Comparison of ENCODE assay signal across 8 cellular contexts in the genomic region with DNA sequence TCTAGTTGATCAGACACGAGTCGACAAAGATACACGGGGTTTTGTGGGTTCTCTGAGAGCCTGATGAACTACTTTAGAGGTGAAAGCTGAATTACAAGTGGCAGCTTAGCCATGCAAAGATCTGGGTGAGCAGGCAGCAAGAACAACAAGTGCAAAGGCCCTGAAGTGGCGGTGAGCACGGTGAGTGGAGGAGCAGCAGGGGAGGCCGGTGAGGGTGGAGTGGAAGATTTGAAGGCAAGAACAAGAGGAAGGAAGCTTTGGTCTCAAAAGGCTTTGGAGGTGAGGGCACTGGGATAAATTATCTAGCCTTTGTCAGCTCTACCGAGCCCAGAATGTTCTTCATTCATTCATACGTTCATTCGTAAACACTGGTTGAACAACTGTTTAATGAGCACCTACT. TPM values are rescaled to one million over a fixed set of nuclear protein-coding genes. Genes with fewer than 3 reads are reported as not detected.
DNase-seq lines count a peak whose midpoint lies in the region; ATAC-seq and TF ChIP-seq lines count a peak whose summit lies in the region.

No MANE protein-coding gene starts in this region.

- DNase-seq in PC-3: no peak
- no peak for DNase-seq in endothelial cell (ENCODE audit: low spot score)
- peak; percentile 11 for DNase-seq in osteoblast (ENCODE audit: insufficient read length, low spot score, missing footprints)
- DNase-seq in anterior cingulate cortex (lab: John Stamatoyannopoulos, UW): no peak
- DNase-seq in retina: no peak

- peak overlapping the region; percentile 98 for H3K4me3 Mint-ChIP-seq in endothelial cell (ENCODE audit: unreplicated experiment)

- intact Hi-C loops in PC-3 (cut with micrococcal nuclease): loop anchor here (1.0 kb wide), 1 partner anchor 90 kb away; no protein-coding TSS in a partner anchor

- no peak for ATAC-seq in PC-3
- ATAC-seq in GM18873 (IDR thresholded peaks at IDR 0.05; ENCODE audit: low FRiP score, unreplicated experiment): no peak
- ATAC-seq in activated CD4-positive, CD25-positive, alpha-beta regulatory T cell treated with anti-CD3 and anti-CD28 coated beads, Interleukin-2, amount 50 U/mL, for 24 hours: no peak

- H3K9ac ChIP-seq in PC-3 (ENCODE audit: low read length): peak overlapping the region; percentile 93

- H3K27ac Mint-ChIP-seq in endothelial cell (ENCODE audit: unreplicated experiment): peak overlapping the region; percentile 99

- H3K79me2 ChIP-seq in DOHH2 (ENCODE audit: control insufficient read depth, low read length) (peaks cover 62% of the 10 kb centered on the region), PC-3 (ENCODE audit: low read length) (peaks cover 30% of the 10 kb centered on the region), osteoblast (ENCODE audit: insufficient read depth, low read length) (peaks cover 58% of the 10 kb centered on the region)

- H3F3A ChIP-seq in DOHH2 (ENCODE audit: control insufficient read depth, insufficient read depth): peaks cover 12% of the 10 kb centered on the region
- H3F3A ChIP-seq in PC-3 (ENCODE audit: low read length, unreplicated experiment): peaks cover 6% of the 10 kb centered on the region

- H3K36me3 ChIP-seq in DOHH2 (ENCODE audit: control insufficient read depth, low read length): peaks cover 44% of the 10 kb centered on the region
- H3K36me3 ChIP-seq in PC-3 (ENCODE audit: low read depth, low read length): no peaks in the 10 kb centered on the region
- peaks cover 11% of the 10 kb centered on the region for H3K36me3 ChIP-seq in osteoblast (ENCODE audit: insufficient read depth, low read length)

- peak overlapping the region; percentile 36; the same call in 1 of the 2 replicates for H2AFZ ChIP-seq in PC-3 (ENCODE audit: low read length)
- no peak overlapping the region for H2AFZ ChIP-seq in osteoblast (ENCODE audit: low read length)

- peaks cover 26% of the 10 kb centered on the region for H3K27me3 Mint-ChIP-seq in endothelial cell (ENCODE audit: unreplicated experiment)

- H3K4me1 Mint-ChIP-seq in endothelial cell (ENCODE audit: unreplicated experiment): peaks cover 23% of the 10 kb centered on the region

- H3K4me1 ChIP-seq in DOHH2 (ENCODE audit: control insufficient read depth, low read length) (peaks cover 38% of the 10 kb centered on the region), PC-3 (ENCODE audit: insufficient read depth, low read length) (peaks cover 16% of the 10 kb centered on the region), osteoblast (ENCODE audit: insufficient read depth, low read length) (peaks cover 12% of the 10 kb centered on the region)

- H3K9me2 ChIP-seq in DOHH2 (replicated peaks; ENCODE audit: control insufficient read depth, low read length): no peaks in the 10 kb centered on the region
- no peaks in the 10 kb centered on the region for H3K9me2 ChIP-seq in PC-3 (replicated peaks; ENCODE audit: low read length)

- peaks cover 6% of the 10 kb centered on the region for H3K9me3 Mint-ChIP-seq in endothelial cell (ENCODE audit: unreplicated experiment)

- peaks cover 30% of the 10 kb centered on the region for H3K36me3 Mint-ChIP-seq in endothelial cell (ENCODE audit: low read depth, unreplicated experiment)

- no peaks in the 10 kb centered on the region for H3K9me3 ChIP-seq in DOHH2 (ENCODE audit: control insufficient read depth, insufficient read depth, low read length)
- no peaks in the 10 kb centered on the region for H3K9me3 ChIP-seq in PC-3 (ENCODE audit: low read length)
- peaks cover 6% of the 10 kb centered on the region for H3K9me3 ChIP-seq in osteoblast (ENCODE audit: low read depth, low read length)

- H3K27me3 ChIP-seq in DOHH2 (ENCODE audit: control insufficient read depth, low read length) (no peaks in the 10 kb centered on the region), PC-3 (ENCODE audit: low read length) (no peaks in the 10 kb centered on the region), osteoblast (ENCODE audit: insufficient read depth, low read length) (no peaks in the 10 kb centered on the region)

- H3K4me2 ChIP-seq in DOHH2 (ENCODE audit: low read length) (peak overlapping the region; percentile 96), PC-3 (ENCODE audit: low read length) (peak overlapping the region; percentile 87), osteoblast (ENCODE audit: insufficient read depth, low read length) (peak overlapping the region; percentile 100)

- H3K4me3 ChIP-seq in DOHH2 (ENCODE audit: low read length): peak overlapping the region; percentile 95
- H3K4me3 ChIP-seq in PC-3 (ENCODE audit: low read length): peak overlapping the region; percentile 82
- peak overlapping the region; percentile 97 for H3K4me3 ChIP-seq in osteoblast (ENCODE audit: insufficient read depth, low read length)

- TF ChIP-seq CTCF in DOHH2 (IDR thresholded peaks at IDR 0.05; ENCODE audit: low read depth, low read length, poor library complexity, severe bottlenecking) (no peak), PC-3 (conservative IDR thresholded peaks at IDR 0.05; ENCODE audit: low read depth, low read length) (no peak), endothelial cell (IDR thresholded peaks at IDR 0.05; ENCODE audit: unreplicated experiment) (no peak), osteoblast (IDR thresholded peaks at IDR 0.05; ENCODE audit: extremely low read depth, low read depth, low read length) (no peak)

- TSS peak; percentile 34 for BruUV-seq in PC-3 (replicated peaks; lab: Mats Ljungman, UMichigan)

- peaks cover 11% of the 10 kb centered on the region; the same call in 1 of the 2 replicates for H4K20me1 ChIP-seq in DOHH2 (ENCODE audit: control insufficient read depth, insufficient read depth, low read depth, low read length)
- H4K20me1 ChIP-seq in PC-3 (ENCODE audit: low read length): no peaks in the 10 kb centered on the region; the same call in 1 of the 2 replicates
- peaks cover 26% of the 10 kb centered on the region for H4K20me1 ChIP-seq in osteoblast (ENCODE audit: insufficient read depth, low read length)

- CTCF ChIA-PET in PC-3 (lab: Charles Lee): interaction anchor here (0.5 to 2.8 kb wide), 11 partner anchors 17 to 460 kb away, joined by 3 to 12 read pairs (median 4); a partner anchor contains a TSS

- 0 out of 2 replicates have a peak overlapping the region, but pooled peaks have one; percentile 99 for H3K27ac ChIP-seq in DOHH2 (ENCODE audit: low read depth, low read length)
- no peak overlapping the region for H3K27ac ChIP-seq in PC-3 (ENCODE audit: low read length)
- H3K27ac ChIP-seq in osteoblast (ENCODE audit: low read depth, low read length): no peak overlapping the region

- POLR2A ChIA-PET in PC-3 (lab: Charles Lee; ENCODE audit: unreplicated experiment): interaction anchor here (0.5 to 0.9 kb wide), 2 partner anchors 24 to 267 kb away, joined by 5 to 15 read pairs; a partner anchor contains a TSS

RNA-seq across cellular contexts. Expression of a gene that starts 1.4 kb away (rescaled TPM):
- total RNA-seq in PC-3 (2014; rRNA removed) (5.5 and 8.2 TPM in 2 replicates), endothelial cell (ENCODE audit: unreplicated experiment) (14.5 TPM), osteoblast (1.4 and 1.5 TPM in 2 replicates)

RNA-seq across cellular contexts. Expression of a gene that starts 6.7 kb away (rescaled TPM):
- total RNA-seq in PC-3 (2014; rRNA removed) (27.7 and 33.1 TPM in 2 replicates), endothelial cell (ENCODE audit: unreplicated experiment) (9.3 TPM), osteoblast (11.2 TPM in 2 replicates)

RNA-seq across cellular contexts. Expression of a gene that starts 7.5 kb away (rescaled TPM):
- total RNA-seq in PC-3 (2014; rRNA removed): 11.6 and 11.7 TPM in 2 replicates
- total RNA-seq in endothelial cell (ENCODE audit: unreplicated experiment): 21.5 TPM
- total RNA-seq in osteoblast: 2.9 and 3.6 TPM in 2 replicates

RNA-seq across cellular contexts. Expression of a gene that starts 17.5 kb away (rescaled TPM):
- total RNA-seq in PC-3 (2014; rRNA removed): 9.0 and 18.0 TPM in 2 replicates
- total RNA-seq in endothelial cell (ENCODE audit: unreplicated experiment): 6.8 TPM
- total RNA-seq in osteoblast: 6.5 and 8.7 TPM in 2 replicates

RNA-seq across cellular contexts. Expression of a gene that starts 26.2 kb away (rescaled TPM):
- total RNA-seq in PC-3 (2014; rRNA removed) (13.5 and 26.1 TPM in 2 replicates), endothelial cell (ENCODE audit: unreplicated experiment) (36.4 TPM), osteoblast (6.9 and 7.4 TPM in 2 replicates)
